Comparison of ENCODE assay signal across 10 cellular contexts in the genomic region with DNA sequence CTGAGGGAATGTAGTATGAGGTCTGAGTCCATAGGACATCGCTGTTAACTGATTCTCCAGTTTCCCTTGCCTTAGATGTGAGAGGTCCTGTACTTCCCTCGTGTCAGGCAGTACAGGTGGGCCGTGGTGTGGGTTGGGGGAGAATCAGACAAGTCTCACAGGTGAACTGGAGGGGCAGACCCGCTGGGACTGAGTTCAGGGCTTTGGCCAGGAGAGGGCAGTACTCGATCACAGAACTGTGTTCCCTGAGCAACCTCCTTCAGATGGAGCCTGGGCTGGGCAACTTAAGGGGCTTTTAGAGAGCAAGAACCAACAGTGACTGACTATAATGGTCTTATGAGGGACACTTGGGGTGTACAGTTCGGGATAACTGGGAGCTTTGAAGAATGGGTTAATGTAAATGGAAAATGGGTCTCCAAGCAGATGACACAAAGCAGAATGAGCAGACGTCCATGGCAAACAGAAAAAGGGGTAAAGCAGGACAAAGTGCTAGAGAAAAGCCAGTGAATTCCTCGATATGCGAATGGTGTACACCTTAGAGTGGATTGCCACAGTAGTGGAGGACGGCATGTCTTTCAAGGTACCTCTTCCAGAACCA.
A peak's percentile ranks its signal among the peaks of the same experiment; 100 is the strongest.
DNase-seq lines count a peak whose midpoint lies in the region; ATAC-seq and TF ChIP-seq lines count a peak whose summit lies in the region.
"Had no signal": no experiment of that assay in that cellular context is flagged by ENCODE, and none has a peak within 500 bp of the region (broad histone marks: within the 10 kb centered on the region; RNA-seq: fewer than 3 reads in every experiment).

No MANE protein-coding gene starts in this region.

- TF ChIP-seq CTCF in coronary artery (IDR thresholded peaks at IDR 0.05) (peak; percentile 24), lower lobe of right lung (IDR thresholded peaks at IDR 0.05) (peak; percentile 73)

- H3K4me3 ChIP-seq in coronary artery = no peak overlapping the region
- no peak overlapping the region for H3K4me3 ChIP-seq in lower lobe of right lung
- H3K4me3 ChIP-seq: BLaER1 treated with 17β-estradiol and CSF1 and Interleukin-3, amounts not matched to agents 10 nM and 100 nM had no signal

- peaks cover 4% of the 10 kb centered on the region for H3K27me3 ChIP-seq in lower lobe of right lung (ENCODE audit: low read depth)
- H3K27me3 ChIP-seq: BLaER1 treated with 17β-estradiol and CSF1 and Interleukin-3, amounts not matched to agents 10 nM and 100 nM had no signal

- H3K27ac ChIP-seq in coronary artery (no peak overlapping the region), lower lobe of right lung (no peak overlapping the region)
- H3K27ac ChIP-seq: BLaER1 treated with 17β-estradiol and CSF1 and Interleukin-3, amounts not matched to agents 10 nM and 100 nM; neutrophil had no signal

- H3K9me3 ChIP-seq in lower lobe of right lung = no peaks in the 10 kb centered on the region
- H3K9me3 ChIP-seq: BLaER1 treated with 17β-estradiol and CSF1 and Interleukin-3, amounts not matched to agents 10 nM and 100 nM; neutrophil had no signal

- intact Hi-C loops in lower lobe of right lung (cut with DNase I) = no loop called here

- DNase-seq in NCI-H2196 (lab: John Stamatoyannopoulos, UW; ENCODE audit: unreplicated experiment) (peak; percentile 30), NCI-H2196 treated with DMSO at 0.1 percent for 48 hours (lab: John Stamatoyannopoulos, UW; ENCODE audit: unreplicated experiment) (no peak), NCI-H2171 (lab: John Stamatoyannopoulos, UW) (peak; percentile 9), coronary artery (ENCODE audit: low spot score) (no peak), lower lobe of right lung (peak; percentile 63)
- DNase-seq in activated CD4-positive, alpha-beta T cell treated with anti-CD3 and anti-CD28 coated beads for 48 hours = peak; percentile 78
- peak; percentile 8 to 18 for DNase-seq in stimulated activated CD8-positive, alpha-beta memory T cell treated with anti-CD3 and anti-CD28 coated beads, Interleukin-2, amount 100 ng/mL, for 1 hour (ENCODE audit: low read depth in 2 of 2)

- peak; percentile 91 for ATAC-seq in HG02938 (IDR thresholded peaks at IDR 0.05; ENCODE audit: unreplicated experiment)
- ATAC-seq in lower lobe of right lung = peak; percentile 75 to 82

- no peaks in the 10 kb centered on the region for H3K36me3 ChIP-seq in lower lobe of right lung
- H3K36me3 ChIP-seq: BLaER1 treated with 17β-estradiol and CSF1 and Interleukin-3, amounts not matched to agents 10 nM and 100 nM; neutrophil had no signal

- no peaks in the 10 kb centered on the region for H3K4me1 ChIP-seq in lower lobe of right lung
- H3K4me1 ChIP-seq: BLaER1 treated with 17β-estradiol and CSF1 and Interleukin-3, amounts not matched to agents 10 nM and 100 nM had no signal

Comparison
In these comparisons a context has a peak if more than half of its experiments do, and no peak if none do; other contexts are left out.
1. DNase-seq: peak in NCI-H2196 (single experiment), NCI-H2171 (single experiment), activated CD4-positive, alpha-beta T cell treated with anti-CD3 and anti-CD28 coated beads for 48 hours (single experiment), lower lobe of right lung (single experiment) and stimulated activated CD8-positive, alpha-beta memory T cell treated with anti-CD3 and anti-CD28 coated beads, Interleukin-2, amount 100 ng/mL, for 1 hour (2 of 2); none in NCI-H2196 treated with DMSO at 0.1 percent for 48 hours (single experiment) and coronary artery (single experiment).